Comparison of ENCODE assay signal across 33 cellular contexts in genomic region chr6:73901311-73901710, GRCh38.
DNase-seq lines count a peak whose midpoint lies in the region; ATAC-seq and TF ChIP-seq lines count a peak whose summit lies in the region.
"Had no signal": no experiment of that assay in that cellular context is flagged by ENCODE, and none has a peak within 500 bp of the region (broad histone marks: within the 10 kb centered on the region; RNA-seq: fewer than 3 reads in every experiment).

No MANE protein-coding gene starts in this region.

- no peak overlapping the region for H2BK15ac ChIP-seq in mesenchymal stem cell (ENCODE audit: low read depth, poor library complexity, severe bottlenecking)

- no peak overlapping the region for H3K4ac ChIP-seq in mesenchymal stem cell (ENCODE audit: low read depth in 1 of 2, low read length in 2 of 2)
- no peak overlapping the region for H3K4ac ChIP-seq in trophoblast cell (ENCODE audit: low read depth, low read length)

- H3K4me1 ChIP-seq in mesenchymal stem cell (ENCODE audit: control insufficient read depth, insufficient read depth, low read depth, low read length) (no peaks in the 10 kb centered on the region), trophoblast cell (ENCODE audit: control insufficient read depth in 1 of 2, insufficient read depth in 2 of 2, low read length in 2 of 2) (no peaks in the 10 kb centered on the region), SJCRH30 (no peaks in the 10 kb centered on the region)
- H3K4me1 ChIP-seq: A549; BE2C; BLaER1; BLaER1 treated with 17β-estradiol and CSF1 and Interleukin-3, amounts not matched to agents 10 nM and 100 nM; Caco-2 had no signal

- H3K36me3 ChIP-seq in mesenchymal stem cell (ENCODE audit: control insufficient read depth in 1 of 2, insufficient read depth in 2 of 2, low read depth in 1 of 2, low read length in 2 of 2), result no peaks in the 10 kb centered on the region
- no peaks in the 10 kb centered on the region for H3K36me3 ChIP-seq in trophoblast cell (ENCODE audit: control insufficient read depth in 1 of 2, insufficient read depth in 2 of 2, low read length in 2 of 2)
- H3K36me3 ChIP-seq in SJCRH30, result no peaks in the 10 kb centered on the region
- H3K36me3 ChIP-seq: BE2C; BLaER1; BLaER1 treated with 17β-estradiol and CSF1 and Interleukin-3, amounts not matched to agents 10 nM and 100 nM had no signal

- H3K9me3 Mint-ChIP-seq in activated CD4-positive, alpha-beta T cell treated with anti-CD3 and anti-CD28 coated beads for 36 hours (ENCODE audit: low read depth), result peaks cover 11% of the 10 kb centered on the region

- H2BK5ac ChIP-seq in mesenchymal stem cell (ENCODE audit: low read depth, low read length, poor library complexity, severe bottlenecking) (no peak overlapping the region), trophoblast cell (ENCODE audit: low read depth, low read length, poor library complexity) (no peak overlapping the region)

- H4K8ac ChIP-seq in mesenchymal stem cell (ENCODE audit: low read length), result no peak overlapping the region
- H4K8ac ChIP-seq in trophoblast cell (ENCODE audit: low read depth, low read length), result no peak overlapping the region

- peak overlapping the region; percentile 14 for H4K91ac ChIP-seq in mesenchymal stem cell (ENCODE audit: low read length)
- H4K91ac ChIP-seq in trophoblast cell (ENCODE audit: low read depth, low read length), result no peak overlapping the region

- H3K4me3 ChIP-seq in mesenchymal stem cell (ENCODE audit: insufficient read depth in 1 of 2, low read depth in 1 of 2, low read length in 2 of 2), result no peak overlapping the region
- no peak overlapping the region for H3K4me3 ChIP-seq in trophoblast cell (ENCODE audit: low read depth, low read length)
- no peak overlapping the region for H3K4me3 ChIP-seq in SJCRH30
- H3K4me3 ChIP-seq: A549; BLaER1; BLaER1 treated with 17β-estradiol and CSF1 and Interleukin-3, amounts not matched to agents 10 nM and 100 nM had no signal

- no peaks in the 10 kb centered on the region for H3K36me3 Mint-ChIP-seq in activated CD4-positive, alpha-beta T cell treated with anti-CD3 and anti-CD28 coated beads for 36 hours (ENCODE audit: low read depth)
- H3K36me3 Mint-ChIP-seq: CD14-positive monocyte; CD4-positive, CD25-positive, alpha-beta regulatory T cell; CD8-positive, alpha-beta memory T cell; CD8-positive, alpha-beta T cell had no signal

- POLR2A ChIA-PET in activated CD4-positive, alpha-beta T cell treated with anti-CD3 and anti-CD28 coated beads for 36 hours (lab: Charles Lee), result no interaction called here

- H4K12ac ChIP-seq in trophoblast cell (ENCODE audit: low read depth, low read length), result no peak overlapping the region

- H3K23ac ChIP-seq in mesenchymal stem cell (ENCODE audit: low read length in 2 of 2), result no peak overlapping the region
- no peak overlapping the region for H3K23ac ChIP-seq in trophoblast cell (ENCODE audit: low read length)

- no peaks in the 10 kb centered on the region for H3K79me1 ChIP-seq in mesenchymal stem cell (replicated peaks; ENCODE audit: low read length, poor library complexity, severe bottlenecking)
- H3K79me1 ChIP-seq in trophoblast cell (ENCODE audit: low read length), result no peaks in the 10 kb centered on the region

- peak; percentile 1 for DNase-seq in GM10266 (ENCODE audit: extremely low spot score)
- no peak for DNase-seq in mesenchymal stem cell
- DNase-seq in trophoblast cell, result peak; percentile 60 to 75
- DNase-seq in SJCRH30, result no peak
- no peak for DNase-seq in NCI-H2107 (lab: John Stamatoyannopoulos, UW)
- DNase-seq in activated CD4-positive, alpha-beta T cell treated with anti-CD3 and anti-CD28 coated beads for 36 hours, result no peak
- DNase-seq: 8988T; ACHN; AML-193; BE2C; C1 segment of cervical spinal cord; Caco-2; Calu3; CD4-positive, alpha-beta memory T cell; CD4-positive, alpha-beta T cell; CD4-positive, CD25-positive, alpha-beta regulatory T cell; CD8-positive, alpha-beta memory T cell; CD8-positive, alpha-beta T cell; COR-L47; DMS 273 treated with DMSO at 0.1 percent for 48 hours; DMS153; DMS53; DMS79; DMS79 treated with DMSO at 0.1 percent for 48 hours; DND-41; EL had no signal

- no peak overlapping the region for H3K4me2 ChIP-seq in mesenchymal stem cell (ENCODE audit: low read length, poor library complexity, severe bottlenecking)
- no peak overlapping the region for H3K4me2 ChIP-seq in trophoblast cell (ENCODE audit: low read length)
- H3K4me2 ChIP-seq: A549; BLaER1; BLaER1 treated with 17β-estradiol and CSF1 and Interleukin-3, amounts not matched to agents 10 nM and 100 nM had no signal

- no peak overlapping the region for H2AFZ ChIP-seq in mesenchymal stem cell (ENCODE audit: low read depth, low read length)
- H2AFZ ChIP-seq in trophoblast cell (ENCODE audit: insufficient read depth, low read length, poor library complexity), result no peak overlapping the region

- intact Hi-C loops in activated CD4-positive, alpha-beta T cell treated with anti-CD3 and anti-CD28 coated beads for 36 hours (cut with DNase I, micrococcal nuclease), result no loop called here

- TF ChIP-seq CTCF in GM10266 (IDR thresholded peaks at IDR 0.05; ENCODE audit: control insufficient read depth, insufficient read depth, low read depth, missing control alignments), result no peak

- H3K79me2 ChIP-seq in trophoblast cell (ENCODE audit: control insufficient read depth, insufficient read depth, low read length, poor library complexity), result no peaks in the 10 kb centered on the region

- no peak overlapping the region for H3K14ac ChIP-seq in mesenchymal stem cell (ENCODE audit: low read length in 2 of 2)
- no peak overlapping the region for H3K14ac ChIP-seq in trophoblast cell (ENCODE audit: low read length)

- CTCF ChIA-PET in activated CD4-positive, alpha-beta T cell treated with anti-CD3 and anti-CD28 coated beads for 36 hours (lab: Charles Lee), result no interaction called here

- no peaks in the 10 kb centered on the region for H3K4me1 Mint-ChIP-seq in activated CD4-positive, alpha-beta T cell treated with anti-CD3 and anti-CD28 coated beads for 36 hours
- H3K4me1 Mint-ChIP-seq: B cell; CD14-positive monocyte; CD4-positive, alpha-beta memory T cell; CD4-positive, CD25-positive, alpha-beta regulatory T cell; CD8-positive, alpha-beta memory T cell had no signal

- H2AK5ac ChIP-seq in mesenchymal stem cell (ENCODE audit: low read length, severe bottlenecking), result no peak overlapping the region
- no peak overlapping the region for H2AK5ac ChIP-seq in trophoblast cell (ENCODE audit: low read length)

- H3K27me3 Mint-ChIP-seq in activated CD4-positive, alpha-beta T cell treated with anti-CD3 and anti-CD28 coated beads for 36 hours, result peaks cover 6% of the 10 kb centered on the region
- H3K27me3 Mint-ChIP-seq: B cell had no signal

- H2BK120ac ChIP-seq in mesenchymal stem cell (ENCODE audit: low read depth, low read length) (no peak overlapping the region), trophoblast cell (ENCODE audit: insufficient read depth, low read length, poor library complexity) (no peak overlapping the region)

- H3K9me3 ChIP-seq in mesenchymal stem cell (ENCODE audit: control insufficient read depth, low read length) (peaks cover 22% of the 10 kb centered on the region), trophoblast cell (ENCODE audit: insufficient read depth, low read depth, low read length) (peaks cover 10% of the 10 kb centered on the region), SJCRH30 (replicated peaks) (peaks cover 8% of the 10 kb centered on the region)
- H3K9me3 ChIP-seq: A549, BE2C, Caco-2 had no signal

- ATAC-seq in activated CD4-positive, alpha-beta T cell treated with anti-CD3 and anti-CD28 coated beads for 36 hours, result no peak
- ATAC-seq: A549; CD8-positive, alpha-beta T cell had no signal

- H3K18ac ChIP-seq in mesenchymal stem cell (ENCODE audit: low read depth in 1 of 2, low read length in 2 of 2), result no peak overlapping the region
- no peak overlapping the region for H3K18ac ChIP-seq in trophoblast cell (ENCODE audit: low read length)

- H3K4me3 Mint-ChIP-seq in activated CD4-positive, alpha-beta T cell treated with anti-CD3 and anti-CD28 coated beads for 36 hours, result no peak overlapping the region
- H3K4me3 Mint-ChIP-seq: B cell; CD14-positive monocyte; CD4-positive, alpha-beta memory T cell; CD4-positive, alpha-beta T cell; CD4-positive, CD25-positive, alpha-beta regulatory T cell; CD8-positive, alpha-beta memory T cell; CD8-positive, alpha-beta T cell had no signal

- no peak overlapping the region for H3K27ac ChIP-seq in mesenchymal stem cell (ENCODE audit: low read length, poor library complexity, severe bottlenecking)
- H3K27ac ChIP-seq in trophoblast cell (ENCODE audit: low read depth, low read length), result no peak overlapping the region
- no peak overlapping the region for H3K27ac ChIP-seq in SJCRH30
- H3K27ac ChIP-seq: 22Rv1; A549; BLaER1; BLaER1 treated with 17β-estradiol and CSF1 and Interleukin-3, amounts not matched to agents 10 nM and 100 nM; C4-2B had no signal

- no peaks in the 10 kb centered on the region for H3K27me3 ChIP-seq in mesenchymal stem cell (ENCODE audit: control insufficient read depth in 1 of 2, insufficient read depth in 1 of 2, low read length in 2 of 2)
- H3K27me3 ChIP-seq in trophoblast cell (ENCODE audit: insufficient read depth, low read length), result no peaks in the 10 kb centered on the region
- no peaks in the 10 kb centered on the region for H3K27me3 ChIP-seq in SJCRH30
- H3K27me3 ChIP-seq: BE2C; BLaER1; BLaER1 treated with 17β-estradiol and CSF1 and Interleukin-3, amounts not matched to agents 10 nM and 100 nM had no signal

- no peak overlapping the region for H2BK12ac ChIP-seq in mesenchymal stem cell (ENCODE audit: low read length in 2 of 2)
- H2BK12ac ChIP-seq in trophoblast cell (ENCODE audit: low read length), result no peak overlapping the region

- no peak overlapping the region for H3K27ac Mint-ChIP-seq in activated CD4-positive, alpha-beta T cell treated with anti-CD3 and anti-CD28 coated beads for 36 hours
- H3K27ac Mint-ChIP-seq: B cell; CD14-positive monocyte; CD4-positive, alpha-beta memory T cell; CD4-positive, alpha-beta T cell; CD4-positive, CD25-positive, alpha-beta regulatory T cell; CD8-positive, alpha-beta memory T cell; CD8-positive, alpha-beta T cell had no signal

- H3K9ac ChIP-seq in mesenchymal stem cell (ENCODE audit: low read length), result no peak overlapping the region
- no peak overlapping the region for H3K9ac ChIP-seq in trophoblast cell (ENCODE audit: low read length)
- H3K9ac ChIP-seq: BLaER1; BLaER1 treated with 17β-estradiol and CSF1 and Interleukin-3, amounts not matched to agents 10 nM and 100 nM had no signal

Comparison
In these comparisons a context has a peak if more than half of its experiments do, and no peak if none do; other contexts are left out.
1. DNase-seq: peak in GM10266 (single experiment) and trophoblast cell (2 of 2); none in mesenchymal stem cell (single experiment), SJCRH30 (0 of 2), NCI-H2107 (single experiment) and activated CD4-positive, alpha-beta T cell treated with anti-CD3 and anti-CD28 coated beads for 36 hours (single experiment).